In genomic region chr10:66928000-66928770, GRCh38 we compare ENCODE assay signal across 14 cellular contexts. TPM values are rescaled to one million over a fixed set of nuclear protein-coding genes. Genes with fewer than 3 reads are reported as not detected.
DNase-seq lines count a peak whose midpoint lies in the region; ATAC-seq and TF ChIP-seq lines count a peak whose summit lies in the region.
"Had no signal": no experiment of that assay in that cellular context is flagged by ENCODE, and none has a peak within 500 bp of the region (broad histone marks: within the 10 kb centered on the region; RNA-seq: fewer than 3 reads in every experiment).

No MANE protein-coding gene starts in this region.

- H3K9ac ChIP-seq in fibroblast of lung (ENCODE audit: insufficient read depth, low read length), result no peak overlapping the region

- H3K4me1 ChIP-seq in fibroblast of lung (ENCODE audit: control insufficient read depth, extremely low read depth, insufficient read depth, low read length), result no peaks in the 10 kb centered on the region
- H3K4me1 ChIP-seq in effector memory CD4-positive, alpha-beta T cell (ENCODE audit: control insufficient read depth, insufficient read depth, low read length, poor library complexity, severe bottlenecking), result no peaks in the 10 kb centered on the region

- no peak overlapping the region for H2AFZ ChIP-seq in fibroblast of lung (ENCODE audit: low read length)

- DNase-seq in AG10803 (ENCODE audit: low read depth) (peak; percentile 1), NCI-H146 (lab: John Stamatoyannopoulos, UW) (peak; percentile 26), fibroblast of lung (ENCODE audit: low read depth in 2 of 2) (peak; percentile 19 to 23), HUDEP-2 (lab: John Stamatoyannopoulos, UW; ENCODE audit: unreplicated experiment in 76 of 76) (no peak), OCI-M2 (lab: John Stamatoyannopoulos, UW; ENCODE audit: unreplicated experiment) (no peak)
- no peak for DNase-seq in effector memory CD4-positive, alpha-beta T cell
- DNase-seq: activated CD4-positive, alpha-beta T cell treated with anti-CD3 and anti-CD28 coated beads for 4 hours; CD4-positive, alpha-beta T cell; KBM-7; OCI-M1 had no signal

- no peaks in the 10 kb centered on the region for H3K79me2 ChIP-seq in fibroblast of lung (ENCODE audit: control insufficient read depth, insufficient read depth, low read length)

- H3K36me3 ChIP-seq in fibroblast of lung (ENCODE audit: control insufficient read depth, insufficient read depth, low read length), result no peaks in the 10 kb centered on the region
- no peaks in the 10 kb centered on the region for H3K36me3 ChIP-seq in effector memory CD4-positive, alpha-beta T cell (ENCODE audit: control insufficient read depth, insufficient read depth, low read length)
- H3K36me3 ChIP-seq: ascending aorta had no signal

- TF ChIP-seq CTCF in AG10803 (conservative IDR thresholded peaks at IDR 0.05; ENCODE audit: low read length) (no peak), fibroblast of lung (conservative IDR thresholded peaks at IDR 0.05 in 1 of 2, IDR thresholded peaks at IDR 0.05 in 1 of 2; ENCODE audit: low read depth in 1 of 2, low read length in 2 of 2) (no peak), nephron (IDR thresholded peaks at IDR 0.05; ENCODE audit: unreplicated experiment in 3 of 3) (no peak)

- no peaks in the 10 kb centered on the region for H3K9me3 ChIP-seq in fibroblast of lung (ENCODE audit: control insufficient read depth, insufficient read depth, low read depth, low read length)
- no peaks in the 10 kb centered on the region for H3K9me3 ChIP-seq in effector memory CD4-positive, alpha-beta T cell (ENCODE audit: control insufficient read depth, low read length)
- H3K9me3 ChIP-seq: ascending aorta had no signal

- no peak overlapping the region for H3K27ac ChIP-seq in fibroblast of lung (ENCODE audit: insufficient read depth, low read length)
- H3K27ac ChIP-seq in effector memory CD4-positive, alpha-beta T cell (ENCODE audit: insufficient read depth, low read length, poor library complexity, severe bottlenecking), result no peak overlapping the region
- H3K27ac ChIP-seq: ascending aorta had no signal

- H3K4me3 Mint-ChIP-seq in nephron, result peak overlapping the region; percentile 78 to 83 (median 78)
- H3K4me3 Mint-ChIP-seq: CD4-positive, alpha-beta T cell had no signal

- H3K36me3 Mint-ChIP-seq in nephron (ENCODE audit: low read depth), result no peaks in the 10 kb centered on the region

- H4K20me1 ChIP-seq in fibroblast of lung (ENCODE audit: control insufficient read depth, extremely low read depth, insufficient read depth, low read length), result no peaks in the 10 kb centered on the region

- no peak overlapping the region for H3K4me2 ChIP-seq in fibroblast of lung (ENCODE audit: extremely low read depth, insufficient read depth, low read length)

- no peaks in the 10 kb centered on the region for H3K9me3 Mint-ChIP-seq in nephron
- H3K9me3 Mint-ChIP-seq: CD4-positive, alpha-beta T cell had no signal

- peaks cover 5% of the 10 kb centered on the region for H3K27me3 ChIP-seq in fibroblast of lung (ENCODE audit: control insufficient read depth, insufficient read depth, low read length)
- H3K27me3 ChIP-seq in effector memory CD4-positive, alpha-beta T cell (replicated peaks; ENCODE audit: control insufficient read depth, insufficient read depth, low read length, poor library complexity, severe bottlenecking), result no peaks in the 10 kb centered on the region
- H3K27me3 ChIP-seq: ascending aorta had no signal

- no peak for ATAC-seq in HG03565 (IDR thresholded peaks at IDR 0.05; ENCODE audit: unreplicated experiment)
- ATAC-seq: left lobe of liver had no signal

- peaks cover 47% of the 10 kb centered on the region for H3K27me3 Mint-ChIP-seq in nephron (ENCODE audit: low read depth)

- peaks cover 25% of the 10 kb centered on the region for H3K4me1 Mint-ChIP-seq in nephron

- H3K27ac Mint-ChIP-seq in nephron, result no peak overlapping the region
- H3K27ac Mint-ChIP-seq: CD4-positive, alpha-beta T cell had no signal

- H3K4me3 ChIP-seq in AG10803 (ENCODE audit: low read length) (no peak overlapping the region), fibroblast of lung (replicated peaks in 1 of 4; ENCODE audit: control extremely low read depth in 1 of 4, insufficient read depth in 1 of 4, low read depth in 3 of 4, low read length in 4 of 4) (peak overlapping the region in 1 of 4 experiments; percentile 44)
- no peak overlapping the region for H3K4me3 ChIP-seq in effector memory CD4-positive, alpha-beta T cell (ENCODE audit: insufficient read depth, low read depth, low read length, poor library complexity, severe bottlenecking)

RNA-seq across cellular contexts. Expression of gene LRRTM3, which starts 2.3 kb away (rescaled TPM):
- not detected in 2 replicates for total RNA-seq in fibroblast of lung
- not detected in 2 replicates for polyA plus RNA-seq in fibroblast of lung
- polyA plus RNA-seq in fibroblast of lung (2012), result not detected in 2 replicates
- not detected in 2 replicates for polyA minus RNA-seq in fibroblast of lung (ENCODE audit: low replicate concordance)
- total RNA-seq: ascending aorta; CD4-positive, alpha-beta T cell; left lobe of liver had no signal

Comparison
In these comparisons a context has a peak if more than half of its experiments do, and no peak if none do; other contexts are left out.
1. DNase-seq: peak in AG10803 (single experiment), NCI-H146 (single experiment) and fibroblast of lung (2 of 2); none in HUDEP-2 (0 of 76), OCI-M2 (single experiment) and effector memory CD4-positive, alpha-beta T cell (0 of 3).